Comparison of ENCODE assay signal across 1 cellular context in the genomic region with DNA sequence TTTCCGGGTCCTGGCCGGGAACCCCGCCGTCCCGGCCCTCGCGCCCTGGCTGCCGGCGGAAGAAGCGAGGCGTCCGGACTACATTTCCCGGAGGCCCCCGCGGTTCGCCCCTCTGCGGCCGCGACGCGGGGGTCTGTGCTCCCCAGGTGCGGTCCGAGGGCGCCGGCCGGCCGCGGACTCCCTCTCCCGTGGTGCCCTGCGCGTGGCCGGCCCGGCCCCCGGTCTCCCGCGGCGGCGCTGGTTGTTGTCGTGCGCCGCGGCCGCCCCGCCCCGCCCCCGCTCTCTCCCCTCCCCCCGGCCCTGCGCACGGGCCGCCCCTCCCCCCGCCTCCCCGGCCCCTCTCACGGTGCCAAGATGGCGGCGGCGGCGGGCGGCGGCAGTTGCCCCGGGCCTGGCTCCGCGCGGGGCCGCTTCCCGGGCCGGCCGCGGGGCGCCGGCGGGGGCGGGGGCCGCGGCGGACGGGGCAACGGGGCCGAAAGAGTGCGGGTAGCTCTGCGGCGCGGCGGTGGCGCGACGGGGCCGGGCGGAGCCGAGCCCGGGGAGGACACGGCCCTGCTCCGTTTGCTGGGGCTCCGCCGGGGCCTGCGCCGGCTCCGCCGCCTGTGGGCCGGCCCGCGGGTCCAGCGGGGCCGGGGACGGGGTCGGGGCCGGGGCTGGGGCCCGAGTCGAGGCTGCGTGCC.
TF ChIP-seq lines count a peak whose summit lies in the region.

A gene with protein sequence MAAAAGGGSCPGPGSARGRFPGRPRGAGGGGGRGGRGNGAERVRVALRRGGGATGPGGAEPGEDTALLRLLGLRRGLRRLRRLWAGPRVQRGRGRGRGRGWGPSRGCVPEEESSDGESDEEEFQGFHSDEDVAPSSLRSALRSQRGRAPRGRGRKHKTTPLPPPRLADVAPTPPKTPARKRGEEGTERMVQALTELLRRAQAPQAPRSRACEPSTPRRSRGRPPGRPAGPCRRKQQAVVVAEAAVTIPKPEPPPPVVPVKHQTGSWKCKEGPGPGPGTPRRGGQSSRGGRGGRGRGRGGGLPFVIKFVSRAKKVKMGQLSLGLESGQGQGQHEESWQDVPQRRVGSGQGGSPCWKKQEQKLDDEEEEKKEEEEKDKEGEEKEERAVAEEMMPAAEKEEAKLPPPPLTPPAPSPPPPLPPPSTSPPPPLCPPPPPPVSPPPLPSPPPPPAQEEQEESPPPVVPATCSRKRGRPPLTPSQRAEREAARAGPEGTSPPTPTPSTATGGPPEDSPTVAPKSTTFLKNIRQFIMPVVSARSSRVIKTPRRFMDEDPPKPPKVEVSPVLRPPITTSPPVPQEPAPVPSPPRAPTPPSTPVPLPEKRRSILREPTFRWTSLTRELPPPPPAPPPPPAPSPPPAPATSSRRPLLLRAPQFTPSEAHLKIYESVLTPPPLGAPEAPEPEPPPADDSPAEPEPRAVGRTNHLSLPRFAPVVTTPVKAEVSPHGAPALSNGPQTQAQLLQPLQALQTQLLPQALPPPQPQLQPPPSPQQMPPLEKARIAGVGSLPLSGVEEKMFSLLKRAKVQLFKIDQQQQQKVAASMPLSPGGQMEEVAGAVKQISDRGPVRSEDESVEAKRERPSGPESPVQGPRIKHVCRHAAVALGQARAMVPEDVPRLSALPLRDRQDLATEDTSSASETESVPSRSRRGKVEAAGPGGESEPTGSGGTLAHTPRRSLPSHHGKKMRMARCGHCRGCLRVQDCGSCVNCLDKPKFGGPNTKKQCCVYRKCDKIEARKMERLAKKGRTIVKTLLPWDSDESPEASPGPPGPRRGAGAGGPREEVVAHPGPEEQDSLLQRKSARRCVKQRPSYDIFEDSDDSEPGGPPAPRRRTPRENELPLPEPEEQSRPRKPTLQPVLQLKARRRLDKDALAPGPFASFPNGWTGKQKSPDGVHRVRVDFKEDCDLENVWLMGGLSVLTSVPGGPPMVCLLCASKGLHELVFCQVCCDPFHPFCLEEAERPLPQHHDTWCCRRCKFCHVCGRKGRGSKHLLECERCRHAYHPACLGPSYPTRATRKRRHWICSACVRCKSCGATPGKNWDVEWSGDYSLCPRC (N-terminal part only) (plus strand): TSS at position 339 of the 680 bp plus-strand sequence. CDS start 16 bp downstream, at position 355.

TF ChIP-seq in GM12878, 131 proteins besides CTCF, POLR2A, EP300 and RAD21 (continues in another document):
- TF ChIP-seq CEBPZ (IDR thresholded peaks at IDR 0.05; ENCODE audit: low read depth, low read length): no peak
- TF ChIP-seq JUND (IDR thresholded peaks at IDR 0.05; ENCODE audit: low read depth, low read length): no peak
- no peak for TF ChIP-seq BRCA1 (IDR thresholded peaks at IDR 0.05; ENCODE audit: low read depth, low read length)
- no peak for TF ChIP-seq TARDBP (IDR thresholded peaks at IDR 0.05; ENCODE audit: borderline replicate concordance)
- peak; percentile 72 for TF ChIP-seq LARP7 (IDR thresholded peaks at IDR 0.05)
- TF ChIP-seq, protein P1, sequence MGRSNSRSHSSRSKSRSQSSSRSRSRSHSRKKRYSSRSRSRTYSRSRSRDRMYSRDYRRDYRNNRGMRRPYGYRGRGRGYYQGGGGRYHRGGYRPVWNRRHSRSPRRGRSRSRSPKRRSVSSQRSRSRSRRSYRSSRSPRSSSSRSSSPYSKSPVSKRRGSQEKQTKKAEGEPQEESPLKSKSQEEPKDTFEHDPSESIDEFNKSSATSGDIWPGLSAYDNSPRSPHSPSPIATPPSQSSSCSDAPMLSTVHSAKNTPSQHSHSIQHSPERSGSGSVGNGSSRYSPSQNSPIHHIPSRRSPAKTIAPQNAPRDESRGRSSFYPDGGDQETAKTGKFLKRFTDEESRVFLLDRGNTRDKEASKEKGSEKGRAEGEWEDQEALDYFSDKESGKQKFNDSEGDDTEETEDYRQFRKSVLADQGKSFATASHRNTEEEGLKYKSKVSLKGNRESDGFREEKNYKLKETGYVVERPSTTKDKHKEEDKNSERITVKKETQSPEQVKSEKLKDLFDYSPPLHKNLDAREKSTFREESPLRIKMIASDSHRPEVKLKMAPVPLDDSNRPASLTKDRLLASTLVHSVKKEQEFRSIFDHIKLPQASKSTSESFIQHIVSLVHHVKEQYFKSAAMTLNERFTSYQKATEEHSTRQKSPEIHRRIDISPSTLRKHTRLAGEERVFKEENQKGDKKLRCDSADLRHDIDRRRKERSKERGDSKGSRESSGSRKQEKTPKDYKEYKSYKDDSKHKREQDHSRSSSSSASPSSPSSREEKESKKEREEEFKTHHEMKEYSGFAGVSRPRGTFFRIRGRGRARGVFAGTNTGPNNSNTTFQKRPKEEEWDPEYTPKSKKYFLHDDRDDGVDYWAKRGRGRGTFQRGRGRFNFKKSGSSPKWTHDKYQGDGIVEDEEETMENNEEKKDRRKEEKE (IDR thresholded peaks at IDR 0.05): no peak
- 0 out of 2 replicates have a peak, but pooled peaks have one; percentile 1 for TF ChIP-seq CHD2 (IDR thresholded peaks at IDR 0.05; ENCODE audit: borderline replicate concordance, low read depth, low read length)
- no peak for TF ChIP-seq PRDM15 (CRISPR knock-in tag; IDR thresholded peaks at IDR 0.05)
- no peak for TF ChIP-seq NFXL1 (IDR thresholded peaks at IDR 0.05; ENCODE audit: borderline replicate concordance)
- TF ChIP-seq EZH2 (IDR thresholded peaks at IDR 0.05; ENCODE audit: borderline replicate concordance, control insufficient read depth, low read depth, low read length): no peak
- TF ChIP-seq HCFC1 (IDR thresholded peaks at IDR 0.05; ENCODE audit: low read length): peak; percentile 70
- peak; percentile 82 for TF ChIP-seq BACH1 (IDR thresholded peaks at IDR 0.05; ENCODE audit: borderline replicate concordance)
- no peak for TF ChIP-seq E2F8 (IDR thresholded peaks at IDR 0.05; ENCODE audit: low read depth, partially characterized antibody)
- peak; percentile 91 for TF ChIP-seq IKZF1 (conservative IDR thresholded peaks at IDR 0.05)
- TF ChIP-seq RCOR1 (conservative IDR thresholded peaks at IDR 0.05; ENCODE audit: low read depth, low read length): no peak
- TF ChIP-seq CREB1 (IDR thresholded peaks at IDR 0.05; ENCODE audit: low read depth): peak; percentile 88
- no peak for TF ChIP-seq MTA3 (IDR thresholded peaks at IDR 0.05; ENCODE audit: borderline replicate concordance, low read length)
- TF ChIP-seq BHLHE40 (IDR thresholded peaks at IDR 0.05; ENCODE audit: borderline replicate concordance in 1 of 2, low read depth in 2 of 2, low read length in 1 of 2): peak in 1 of 2 experiments; percentile 60; a peak in 2 of 4 replicates
- peak; percentile 76 for TF ChIP-seq YY1 (IDR thresholded peaks at IDR 0.05; ENCODE audit: low read depth, low read length)
- TF ChIP-seq CREM (IDR thresholded peaks at IDR 0.05; ENCODE audit: low read depth): peak; percentile 84; the same call in 1 of the 2 replicates
- TF ChIP-seq PAX5 (IDR thresholded peaks at IDR 0.05; ENCODE audit: borderline replicate concordance, low read depth, low read length): no peak
- TF ChIP-seq POLR2AphosphoS2 (IDR thresholded peaks at IDR 0.05; ENCODE audit: low read depth, low read length): peak; percentile 86
- TF ChIP-seq CHD4 (IDR thresholded peaks at IDR 0.05): no peak
- no peak for TF ChIP-seq IRF3 (IDR thresholded peaks at IDR 0.05)
- TF ChIP-seq, protein P2, sequence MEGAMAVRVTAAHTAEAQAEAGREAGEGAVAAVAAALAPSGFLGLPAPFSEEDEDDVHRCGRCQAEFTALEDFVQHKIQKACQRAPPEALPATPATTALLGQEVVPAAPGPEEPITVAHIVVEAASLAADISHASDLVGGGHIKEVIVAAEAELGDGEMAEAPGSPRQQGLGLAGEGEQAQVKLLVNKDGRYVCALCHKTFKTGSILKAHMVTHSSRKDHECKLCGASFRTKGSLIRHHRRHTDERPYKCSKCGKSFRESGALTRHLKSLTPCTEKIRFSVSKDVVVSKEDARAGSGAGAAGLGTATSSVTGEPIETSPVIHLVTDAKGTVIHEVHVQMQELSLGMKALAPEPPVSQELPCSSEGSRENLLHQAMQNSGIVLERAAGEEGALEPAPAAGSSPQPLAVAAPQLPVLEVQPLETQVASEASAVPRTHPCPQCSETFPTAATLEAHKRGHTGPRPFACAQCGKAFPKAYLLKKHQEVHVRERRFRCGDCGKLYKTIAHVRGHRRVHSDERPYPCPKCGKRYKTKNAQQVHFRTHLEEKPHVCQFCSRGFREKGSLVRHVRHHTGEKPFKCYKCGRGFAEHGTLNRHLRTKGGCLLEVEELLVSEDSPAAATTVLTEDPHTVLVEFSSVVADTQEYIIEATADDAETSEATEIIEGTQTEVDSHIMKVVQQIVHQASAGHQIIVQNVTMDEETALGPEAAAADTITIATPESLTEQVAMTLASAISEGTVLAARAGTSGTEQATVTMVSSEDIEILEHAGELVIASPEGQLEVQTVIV (IDR thresholded peaks at IDR 0.05; ENCODE audit: borderline replicate concordance, partially characterized antibody): peak; percentile 54
